Comparison of ENCODE assay signal across 24 cellular contexts in the genomic region with DNA sequence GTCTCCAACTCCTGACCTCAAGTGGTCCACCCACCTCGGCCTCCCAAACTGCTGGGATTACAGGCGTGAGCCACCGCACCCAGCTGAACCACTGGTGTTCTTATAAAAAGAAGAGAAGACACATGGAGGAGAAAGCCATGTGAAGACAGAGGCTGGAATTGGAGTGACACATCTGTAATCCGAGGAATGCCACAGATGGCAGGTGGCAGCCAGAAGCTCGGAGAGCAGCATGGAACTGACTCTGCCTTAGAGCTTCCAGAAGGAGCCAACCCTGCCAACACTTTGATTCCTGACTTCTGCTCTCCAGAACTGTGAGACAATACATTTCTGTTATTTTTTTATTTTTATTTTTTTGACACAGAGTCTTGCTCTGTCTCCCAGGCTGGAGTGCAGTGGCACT. TPM values are rescaled to one million over a fixed set of nuclear protein-coding genes. Genes with fewer than 3 reads are reported as not detected.
DNase-seq lines count a peak whose midpoint lies in the region; ATAC-seq, FAIRE-seq and TF ChIP-seq lines count a peak whose summit lies in the region.
"Had no signal": no experiment of that assay in that cellular context is flagged by ENCODE, and none has a peak within 500 bp of the region (broad histone marks: within the 10 kb centered on the region; RNA-seq: fewer than 3 reads in every experiment).

No MANE protein-coding gene starts in this region.

- peaks cover 6% of the 10 kb centered on the region for H3K79me1 ChIP-seq in trophoblast cell (ENCODE audit: low read length)

- TF ChIP-seq CTCF in kidney (IDR thresholded peaks at IDR 0.05; ENCODE audit: borderline replicate concordance, extremely low read depth, insufficient read depth) (no peak), uterus (IDR thresholded peaks at IDR 0.05) (no peak)

- H3K9me3 ChIP-seq in kidney (ENCODE audit: control insufficient read depth in 1 of 2, low read length in 2 of 2), result no peaks in the 10 kb centered on the region
- H3K9me3 ChIP-seq in trophoblast cell (ENCODE audit: insufficient read depth, low read depth, low read length), result no peaks in the 10 kb centered on the region
- no peaks in the 10 kb centered on the region for H3K9me3 ChIP-seq in CD8-positive, alpha-beta memory T cell (ENCODE audit: low read length)
- no peaks in the 10 kb centered on the region for H3K9me3 ChIP-seq in uterus
- H3K9me3 ChIP-seq: BE2C, Caco-2 had no signal

- H3K18ac ChIP-seq in trophoblast cell (ENCODE audit: low read length), result no peak overlapping the region

- CTCF ChIA-PET in CD8-positive, alpha-beta memory T cell (lab: Charles Lee), result no interaction called here

- intact Hi-C loops in kidney (cut with DNase I), result no loop called here
- intact Hi-C loops in uterus (cut with DNase I; ENCODE audit: low total_unique reads), result no loop called here

- H4K8ac ChIP-seq in trophoblast cell (ENCODE audit: low read depth, low read length), result no peak overlapping the region

- no peak for ATAC-seq in HG02840 (IDR thresholded peaks at IDR 0.05; ENCODE audit: low FRiP score, unreplicated experiment)

- POLR2A ChIA-PET in CD8-positive, alpha-beta memory T cell (lab: Charles Lee), result no interaction called here

- no peak for TF ChIP-seq POLR2A in uterus (IDR thresholded peaks at IDR 0.05)

- H3K4me1 ChIP-seq in kidney (ENCODE audit: control insufficient read depth in 1 of 2, insufficient read depth in 1 of 2, low read depth in 1 of 2, low read length in 2 of 2), result no peaks in the 10 kb centered on the region
- peaks cover 14 to 18% of the 10 kb centered on the region in 2 experiments for H3K4me1 ChIP-seq in trophoblast cell (ENCODE audit: control insufficient read depth in 1 of 2, insufficient read depth in 2 of 2, low read length in 2 of 2)
- no peaks in the 10 kb centered on the region for H3K4me1 ChIP-seq in CD8-positive, alpha-beta memory T cell (ENCODE audit: insufficient read depth, low read length)
- no peaks in the 10 kb centered on the region for H3K4me1 ChIP-seq in uterus
- H3K4me1 ChIP-seq: BE2C, Caco-2 had no signal

- no peak overlapping the region for H2AK5ac ChIP-seq in trophoblast cell (ENCODE audit: low read length)

- no peak overlapping the region for H3K27ac ChIP-seq in kidney (ENCODE audit: low read depth in 2 of 2, low read length in 2 of 2)
- H3K27ac ChIP-seq in trophoblast cell (ENCODE audit: low read depth, low read length), result no peak overlapping the region
- no peak overlapping the region for H3K27ac ChIP-seq in CD8-positive, alpha-beta memory T cell (ENCODE audit: low read depth, low read length)
- H3K27ac ChIP-seq in uterus, result no peak overlapping the region
- H3K27ac ChIP-seq: 22Rv1; BLaER1 treated with 17β-estradiol and CSF1 and Interleukin-3, amounts not matched to agents 10 nM and 100 nM; GM23248 had no signal

- H3K9ac ChIP-seq in kidney (ENCODE audit: low read length in 2 of 2) (no peak overlapping the region), trophoblast cell (ENCODE audit: low read length) (no peak overlapping the region)
- H3K9ac ChIP-seq: BLaER1 treated with 17β-estradiol and CSF1 and Interleukin-3, amounts not matched to agents 10 nM and 100 nM; GM23248 had no signal

- peak overlapping the region; percentile 27 for H2BK12ac ChIP-seq in trophoblast cell (ENCODE audit: low read length)

- no peaks in the 10 kb centered on the region for H3K36me3 ChIP-seq in kidney (ENCODE audit: control insufficient read depth in 1 of 2, insufficient read depth in 2 of 2, low read length in 2 of 2)
- no peaks in the 10 kb centered on the region for H3K36me3 ChIP-seq in trophoblast cell (ENCODE audit: control insufficient read depth in 1 of 2, insufficient read depth in 2 of 2, low read length in 2 of 2)
- no peaks in the 10 kb centered on the region for H3K36me3 ChIP-seq in CD8-positive, alpha-beta memory T cell (ENCODE audit: insufficient read depth, low read length)
- no peaks in the 10 kb centered on the region for H3K36me3 ChIP-seq in uterus
- H3K36me3 ChIP-seq: BE2C; BLaER1 treated with 17β-estradiol and CSF1 and Interleukin-3, amounts not matched to agents 10 nM and 100 nM had no signal

- H3K79me2 ChIP-seq in trophoblast cell (ENCODE audit: control insufficient read depth, insufficient read depth, low read length, poor library complexity), result no peaks in the 10 kb centered on the region

- no peak overlapping the region for H3K4me3 ChIP-seq in kidney (ENCODE audit: low read length in 2 of 2)
- H3K4me3 ChIP-seq in trophoblast cell (ENCODE audit: low read depth, low read length), result no peak overlapping the region
- H3K4me3 ChIP-seq in CD8-positive, alpha-beta memory T cell (ENCODE audit: low read length), result no peak overlapping the region
- no peak overlapping the region for H3K4me3 ChIP-seq in uterus
- H3K4me3 ChIP-seq: BLaER1 treated with 17β-estradiol and CSF1 and Interleukin-3, amounts not matched to agents 10 nM and 100 nM; GM23248 had no signal

- DNase-seq in DMS 273 (lab: John Stamatoyannopoulos, UW; ENCODE audit: unreplicated experiment), result peak; percentile 53
- DNase-seq in DMS 273 treated with DMSO at 0.1 percent for 48 hours (lab: John Stamatoyannopoulos, UW), result no peak
- peak; percentile 22 for DNase-seq in NCI-H2171 (lab: John Stamatoyannopoulos, UW)
- peak; percentile 11 for DNase-seq in kidney
- peak; percentile 54 to 71 for DNase-seq in trophoblast cell
- no peak for DNase-seq in CD8-positive, alpha-beta memory T cell
- no peak for DNase-seq in uterus
- DNase-seq: AML-193; BE2C; Caco-2; CD4-positive, alpha-beta T cell; DND-41; GM23248; H7; HCEC 1CT had no signal

- H3K4me3 Mint-ChIP-seq in CD8-positive, alpha-beta memory T cell, result no peak overlapping the region
- H3K4me3 Mint-ChIP-seq: CD4-positive, alpha-beta T cell had no signal

- no peak for FAIRE-seq in kidney (lab: Jason Lieb, UNC)
- FAIRE-seq: A204.1, G401.6, GM12892, GM19239, H1 had no signal

- H3K27me3 ChIP-seq in trophoblast cell (ENCODE audit: insufficient read depth, low read length), result no peaks in the 10 kb centered on the region
- no peaks in the 10 kb centered on the region for H3K27me3 ChIP-seq in CD8-positive, alpha-beta memory T cell (ENCODE audit: insufficient read depth, low read length, poor library complexity, severe bottlenecking)
- no peaks in the 10 kb centered on the region for H3K27me3 ChIP-seq in uterus
- H3K27me3 ChIP-seq: BE2C; BLaER1 treated with 17β-estradiol and CSF1 and Interleukin-3, amounts not matched to agents 10 nM and 100 nM had no signal

- no peak overlapping the region for H2AFZ ChIP-seq in trophoblast cell (ENCODE audit: insufficient read depth, low read length, poor library complexity)
- H2AFZ ChIP-seq: GM23248 had no signal

- no CpG with 5 or more reads among the region's 5 CpGs for WGBS in trophoblast cell (ENCODE audit: extremely low coverage, insufficient coverage, insufficient read length)

- H3K36me3 Mint-ChIP-seq in CD8-positive, alpha-beta memory T cell, result no peaks in the 10 kb centered on the region
- H3K36me3 Mint-ChIP-seq: CD14-positive monocyte had no signal

- no peaks in the 10 kb centered on the region for H3K4me1 Mint-ChIP-seq in CD8-positive, alpha-beta memory T cell
- H3K4me1 Mint-ChIP-seq: CD14-positive monocyte had no signal

- H4K91ac ChIP-seq in trophoblast cell (ENCODE audit: low read depth, low read length), result no peak overlapping the region

- H2BK5ac ChIP-seq in trophoblast cell (ENCODE audit: low read depth, low read length, poor library complexity), result no peak overlapping the region

- H3K27ac Mint-ChIP-seq in CD8-positive, alpha-beta memory T cell, result no peak overlapping the region
- H3K27ac Mint-ChIP-seq: CD14-positive monocyte; CD4-positive, alpha-beta T cell had no signal

- no peak overlapping the region for H3K23ac ChIP-seq in trophoblast cell (ENCODE audit: low read length)

- H2BK120ac ChIP-seq in trophoblast cell (ENCODE audit: insufficient read depth, low read length, poor library complexity), result no peak overlapping the region

- peaks cover 0 to 9% of the 10 kb centered on the region in 2 donors for H3K27me3 Mint-ChIP-seq in CD8-positive, alpha-beta memory T cell
- H3K27me3 Mint-ChIP-seq: CD4-positive, alpha-beta T cell had no signal

- no peak overlapping the region for H4K12ac ChIP-seq in trophoblast cell (ENCODE audit: low read depth, low read length)

- H3K4ac ChIP-seq in trophoblast cell (ENCODE audit: low read depth, low read length), result no peak overlapping the region

- peaks cover 0 to 2% (median 0%) of the 10 kb centered on the region in 5 donors for H3K9me3 Mint-ChIP-seq in CD8-positive, alpha-beta memory T cell
- H3K9me3 Mint-ChIP-seq: CD4-positive, alpha-beta T cell had no signal

- H3K4me2 ChIP-seq in trophoblast cell (ENCODE audit: low read length), result no peak overlapping the region
- H3K4me2 ChIP-seq: BLaER1 treated with 17β-estradiol and CSF1 and Interleukin-3, amounts not matched to agents 10 nM and 100 nM had no signal

- no peak overlapping the region for H3K14ac ChIP-seq in trophoblast cell (ENCODE audit: low read length)

RNA-seq across cellular contexts. Expression of gene ATP2B4, which starts 59.0 kb away (rescaled TPM):
- total RNA-seq in kidney, result 67.4 TPM
- polyA plus RNA-seq in kidney (ENCODE audit: insufficient read depth, low read depth, low replicate concordance), result 19.7 TPM
- polyA plus RNA-seq in trophoblast cell (2013), result 278 and 279 TPM in 2 replicates
- 10 to 100 TPM; 26.8 to 28.9 TPM for total RNA-seq in CD8-positive, alpha-beta memory T cell
- polyA plus RNA-seq in CD8-positive, alpha-beta memory T cell, result 37.7 TPM
- total RNA-seq in uterus, result 100 to 1,000 TPM in 3 of 4 donors, 10 to 100 TPM in 1; 82.6 to 464 (median 215) TPM

Comparison
In these comparisons a context has a peak if more than half of its experiments do, and no peak if none do; other contexts are left out.
1. DNase-seq: peak in DMS 273 (single experiment), NCI-H2171 (single experiment), kidney (single experiment) and trophoblast cell (2 of 2); none in DMS 273 treated with DMSO at 0.1 percent for 48 hours (single experiment), CD8-positive, alpha-beta memory T cell (0 of 5) and uterus (0 of 2).